ENCODE assay signal across 6 cellular contexts in the genomic region with DNA sequence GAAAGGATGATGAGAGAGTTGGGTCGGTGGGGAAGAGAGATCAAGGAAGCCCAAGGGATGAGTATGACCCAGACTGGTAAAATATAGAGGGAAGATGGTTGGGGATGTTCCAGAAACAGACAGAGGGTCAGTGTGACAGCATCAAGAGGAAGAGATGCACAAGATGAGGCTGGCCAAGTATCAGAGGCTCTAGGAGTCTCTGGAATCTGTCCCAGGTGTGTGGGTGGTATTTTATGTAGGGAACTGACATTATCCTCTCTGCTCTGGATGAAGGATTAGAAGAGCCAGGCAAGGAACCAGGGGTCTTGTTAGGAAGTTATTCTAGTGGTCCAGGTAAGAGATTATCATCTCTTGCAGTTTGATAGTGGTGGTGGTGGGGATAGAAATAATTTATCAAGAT. TPM values are rescaled to one million over a fixed set of nuclear protein-coding genes. Genes with fewer than 3 reads are reported as not detected.
"Had no signal": no experiment of that assay in that cellular context is flagged by ENCODE, and none has a peak within 500 bp of the region (broad histone marks: within the 10 kb centered on the region; RNA-seq: fewer than 3 reads in every experiment).

No MANE protein-coding gene starts in this region.

- H3K4me2 ChIP-seq: GM23338 had no signal

- H2AFZ ChIP-seq: GM23338 had no signal

- H3K4me3 ChIP-seq: GM23338, K562 had no signal

- H3K4me3 Mint-ChIP-seq: GM23338, H9 had no signal

- ATAC-seq: GM23338, K562 had no signal

- H3K27ac Mint-ChIP-seq: GM23338, H9 had no signal

- H3K9me3 Mint-ChIP-seq: GM23338, H9 had no signal

- DNase-seq: H9, HCEC 1CT, IMR-90 had no signal

RNA-seq across cellular contexts. Expression of gene PAK5, which starts 3.6 kb away (rescaled TPM):
- total RNA-seq: HT-29, IMR-90, K562 had no signal
- polyA plus RNA-seq: IMR-90, K562 had no signal
